ENCODE assay signal across 1 cellular context in genomic region chr18:11149441-11150270, GRCh38.
A peak's percentile ranks its signal among the peaks of the same experiment; 100 is the strongest.
TF ChIP-seq lines count a peak whose summit lies in the region.

TSS of gene PIEZO2 (minus strand) at chr18:11149569. CDS start at chr18:11148588, 981 bp downstream.

TF ChIP-seq in HepG2, 621 proteins besides CTCF, POLR2A, EP300 and RAD21 (continued from another document and continues in another):
- TF ChIP-seq ZNF138 (CRISPR knock-in tag; IDR thresholded peaks at IDR 0.05; ENCODE audit: low read depth) (no peak), GTF3A (CRISPR knock-in tag; conservative IDR thresholded peaks at IDR 0.05) (no peak), CCAR2 (optimal IDR thresholded peaks at IDR 0.05; ENCODE audit: low read depth, low read length) (no peak), MEIS1 (CRISPR knock-in tag; IDR thresholded peaks at IDR 0.05; ENCODE audit: borderline replicate concordance) (no peak), MED13 (CRISPR knock-in tag; IDR thresholded peaks at IDR 0.05) (no peak), LCORL (IDR thresholded peaks at IDR 0.05) (no peak), LCORL (CRISPR knock-in tag; IDR thresholded peaks at IDR 0.05) (no peak), ZNF83 (CRISPR knock-in tag; IDR thresholded peaks at IDR 0.05; ENCODE audit: borderline replicate concordance) (no peak), SALL1 (CRISPR knock-in tag; IDR thresholded peaks at IDR 0.05) (peak; percentile 66), TEAD2 (CRISPR knock-in tag; IDR thresholded peaks at IDR 0.05) (peak; percentile 86), ZNF746 (CRISPR knock-in tag; IDR thresholded peaks at IDR 0.05) (no peak), AKAP8 (CRISPR knock-in tag; IDR thresholded peaks at IDR 0.05) (no peak), ZFP62 (CRISPR knock-in tag; IDR thresholded peaks at IDR 0.05) (no peak), SKI (IDR thresholded peaks at IDR 0.05; ENCODE audit: partially characterized antibody) (no peak), TFAP4 (IDR thresholded peaks at IDR 0.05; ENCODE audit: borderline replicate concordance, low read depth) (no peak), SNAPC4 (CRISPR knock-in tag; IDR thresholded peaks at IDR 0.05) (no peak), GATA4 (IDR thresholded peaks at IDR 0.05; ENCODE audit: borderline replicate concordance, low read depth) (no peak), FLYWCH1 (CRISPR knock-in tag; IDR thresholded peaks at IDR 0.05) (no peak), DPF2 (CRISPR knock-in tag; IDR thresholded peaks at IDR 0.05; ENCODE audit: borderline replicate concordance, low read depth) (no peak), GABPB1 (CRISPR knock-in tag; IDR thresholded peaks at IDR 0.05) (peak; percentile 64; the same call in 1 of the 2 replicates), AFF4 (CRISPR knock-in tag; IDR thresholded peaks at IDR 0.05) (no peak), ZNF703 (CRISPR knock-in tag; IDR thresholded peaks at IDR 0.05; ENCODE audit: borderline replicate concordance) (0 out of 2 replicates have a peak, but pooled peaks have one; percentile 25), ZSCAN21 (CRISPR knock-in tag; IDR thresholded peaks at IDR 0.05; ENCODE audit: borderline replicate concordance) (no peak; the same call in 1 of the 2 replicates), ZNF501 (CRISPR knock-in tag; IDR thresholded peaks at IDR 0.05) (peak; percentile 21; the same call in 1 of the 2 replicates), BCL3 (CRISPR knock-in tag; IDR thresholded peaks at IDR 0.05) (no peak), ZNF20 (CRISPR knock-in tag; IDR thresholded peaks at IDR 0.05) (no peak), SP1 (IDR thresholded peaks at IDR 0.05) (no peak), SP1 (CRISPR knock-in tag; IDR thresholded peaks at IDR 0.05) (no peak), SMARCC2 (IDR thresholded peaks at IDR 0.05) (no peak), BCLAF1 (IDR thresholded peaks at IDR 0.05) (no peak), ZNF775 (CRISPR knock-in tag; IDR thresholded peaks at IDR 0.05; ENCODE audit: borderline replicate concordance) (no peak), IKZF4 (CRISPR knock-in tag; IDR thresholded peaks at IDR 0.05; ENCODE audit: borderline replicate concordance, low read depth, not compliant biosample characterization) (peak; percentile 66), ZNF414 (CRISPR knock-in tag; IDR thresholded peaks at IDR 0.05) (no peak), NFKB2 (CRISPR knock-in tag; IDR thresholded peaks at IDR 0.05; ENCODE audit: borderline replicate concordance) (peak; percentile 97), PRPF4 (IDR thresholded peaks at IDR 0.05; ENCODE audit: low read depth, low read length, poor library complexity, severe bottlenecking) (no peak), ZNF572 (CRISPR knock-in tag; IDR thresholded peaks at IDR 0.05) (no peak), SIX4 (CRISPR knock-in tag; IDR thresholded peaks at IDR 0.05) (no peak), HDAC2 (CRISPR knock-in tag; IDR thresholded peaks at IDR 0.05) (peak; percentile 10; the same call in 1 of the 2 replicates), YEATS2 (CRISPR knock-in tag; IDR thresholded peaks at IDR 0.05; ENCODE audit: borderline replicate concordance) (no peak), ZNF569 (CRISPR knock-in tag; IDR thresholded peaks at IDR 0.05; ENCODE audit: borderline replicate concordance) (no peak), PLSCR1 (CRISPR knock-in tag; IDR thresholded peaks at IDR 0.05; ENCODE audit: borderline replicate concordance) (no peak), PRMT3 (CRISPR knock-in tag; IDR thresholded peaks at IDR 0.05; ENCODE audit: borderline replicate concordance, low read depth) (no peak), PREB (CRISPR knock-in tag; IDR thresholded peaks at IDR 0.05) (no peak), ZNF205 (CRISPR knock-in tag; IDR thresholded peaks at IDR 0.05) (0 out of 2 replicates have a peak, but pooled peaks have one; percentile 25)
